ENCODE assay signal across 14 cellular contexts in the genomic region with DNA sequence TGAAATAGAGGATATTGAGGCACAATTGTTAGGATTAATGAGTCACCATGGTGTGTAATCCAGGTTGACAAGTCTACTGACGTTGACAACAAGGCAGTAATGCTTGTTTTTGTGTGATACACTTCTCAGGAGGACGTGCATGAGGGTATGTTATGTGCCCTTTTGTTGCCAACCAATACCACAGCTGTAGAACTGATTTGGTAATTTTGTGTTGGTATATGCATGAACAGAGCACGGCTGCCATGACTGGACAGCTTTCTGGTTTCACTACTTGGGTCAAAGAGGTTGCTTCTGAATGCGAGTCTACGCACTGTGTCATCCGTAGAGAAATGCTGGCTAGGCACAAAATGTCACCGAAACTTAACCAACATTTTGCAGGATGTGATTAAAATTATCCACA. TPM values are rescaled to one million over a fixed set of nuclear protein-coding genes. Genes with fewer than 3 reads are reported as not detected.
DNase-seq lines count a peak whose midpoint lies in the region; ATAC-seq and TF ChIP-seq lines count a peak whose summit lies in the region.
"Had no signal": no experiment of that assay in that cellular context is flagged by ENCODE, and none has a peak within 500 bp of the region (broad histone marks: within the 10 kb centered on the region; RNA-seq: fewer than 3 reads in every experiment).

No MANE protein-coding gene starts in this region.

- no peak overlapping the region for H3K9ac ChIP-seq in mammary epithelial cell (ENCODE audit: insufficient read depth, low read length)

- H2AFZ ChIP-seq in mammary epithelial cell (ENCODE audit: low read depth, low read length), result no peak overlapping the region

- WGBS in mammary epithelial cell (ENCODE audit: low coverage, missing lambda C conversion rate), result 89% methylated on average over 7 of the region's 7 CpGs

- no peaks in the 10 kb centered on the region for H3K36me3 ChIP-seq in mammary epithelial cell (ENCODE audit: insufficient read depth, low read length)

- DNase-seq in mammary epithelial cell, result peak; percentile 1
- DNase-seq in MCF 10A (ENCODE audit: unreplicated experiment), result no peak
- no peak for DNase-seq in activated B cell treated with CpG ODN at 0.5 μM for 24 hours
- no peak for DNase-seq in effector memory CD8-positive, alpha-beta T cell
- DNase-seq in stimulated activated effector memory CD8-positive, alpha-beta T cell treated with anti-CD3 and anti-CD28 coated beads, Interleukin-12 subunit alpha, Interleukin-12 subunit beta, amount 100 ng/mL, for 72 hours (ENCODE audit: low spot score in 2 of 2), result no peak
- DNase-seq in caudate nucleus (lab: John Stamatoyannopoulos, UW), result no peak
- DNase-seq in NCI-H2196 treated with DMSO at 0.1 percent for 48 hours (lab: John Stamatoyannopoulos, UW; ENCODE audit: unreplicated experiment), result no peak
- no peak for DNase-seq in cortex of kidney (lab: John Stamatoyannopoulos, UW)
- DNase-seq: DMS 273 treated with DMSO at 0.1 percent for 48 hours, hippocampal formation, NCI-H1048, SW 1271 had no signal

- CTCF ChIA-PET in mammary epithelial cell (lab: Charles Lee; ENCODE audit: low non-redundant PET) (no interaction called here), MCF 10A (lab: Yijun Ruan, JAX) (no interaction called here), activated B cell treated with CpG ODN at 0.5 μM for 24 hours (lab: Charles Lee) (interaction anchor here (0.9 to 1.2 kb wide), 2 partner anchors 11 to 33 kb away, joined by 3 read pairs; a partner anchor contains a TSS)

- TF ChIP-seq CTCF in mammary epithelial cell (conservative IDR thresholded peaks at IDR 0.05 in 1 of 2, IDR thresholded peaks at IDR 0.05 in 1 of 2; ENCODE audit: extremely low read depth in 1 of 2, insufficient read depth in 1 of 2, low read depth in 1 of 2, low read length in 2 of 2) (no peak), MCF 10A (IDR thresholded peaks at IDR 0.05; ENCODE audit: unreplicated experiment) (no peak), activated B cell treated with CpG ODN at 0.5 μM for 24 hours (IDR thresholded peaks at IDR 0.05) (no peak)

- H3K4me2 ChIP-seq in mammary epithelial cell (ENCODE audit: insufficient read depth, low read depth, low read length), result no peak overlapping the region

- POLR2A ChIA-PET in MCF 10A (lab: Yijun Ruan, JAX) (interaction anchor here (0.7 to 1.1 kb wide), 2 partner anchors 34 to 136 kb away, joined by 3 to 4 read pairs; a partner anchor contains a TSS), activated B cell treated with CpG ODN at 0.5 μM for 24 hours (lab: Charles Lee) (interaction anchor here (0.7 to 1.4 kb wide), 2 partner anchors 33 to 556 kb away, joined by 4 to 6 read pairs; a partner anchor contains a TSS)

- BruUV-seq in mammary epithelial cell (replicated peaks; lab: Mats Ljungman, UMichigan) (no TSS peak), MCF 10A (replicated peaks; lab: Mats Ljungman, UMichigan) (no TSS peak)

- no peak overlapping the region for H3K27ac ChIP-seq in mammary epithelial cell (ENCODE audit: insufficient read depth, low read depth, low read length)
- H3K27ac ChIP-seq in caudate nucleus (ENCODE audit: low read depth, low read length), result no peak overlapping the region
- H3K27ac ChIP-seq: VCaP had no signal

- dilution Hi-C loops in mammary epithelial cell (cut with HindIII; ENCODE audit: low sequenced_read_pairs), result no loop called here

- no peak overlapping the region for H3K4me3 Mint-ChIP-seq in MCF 10A (ENCODE audit: unreplicated experiment)
- peak overlapping the region; percentile 13 for H3K4me3 Mint-ChIP-seq in activated B cell treated with CpG ODN at 0.5 μM for 24 hours
- H3K4me3 Mint-ChIP-seq in effector memory CD8-positive, alpha-beta T cell, result peak overlapping the region in 1 of 2 donors; percentile 42
- H3K4me3 Mint-ChIP-seq in stimulated activated effector memory CD8-positive, alpha-beta T cell treated with anti-CD3 and anti-CD28 coated beads, Interleukin-12 subunit alpha, Interleukin-12 subunit beta, amount 100 ng/mL, for 72 hours, result peak overlapping the region; percentile 45
- H3K4me3 Mint-ChIP-seq: brain had no signal

- ATAC-seq in activated B cell treated with CpG ODN at 0.5 μM for 24 hours (ENCODE audit: low read depth), result peak; percentile 15
- ATAC-seq in effector memory CD8-positive, alpha-beta T cell (replicated peaks), result peak; percentile 40
- ATAC-seq in stimulated activated effector memory CD8-positive, alpha-beta T cell treated with anti-CD3 and anti-CD28 coated beads, Interleukin-12 subunit alpha, Interleukin-12 subunit beta, amount 100 ng/mL, for 72 hours, result peak; percentile 91

- H3K4me1 ChIP-seq in mammary epithelial cell (ENCODE audit: insufficient read depth, low read length), result peaks cover 12% of the 10 kb centered on the region

- no peak overlapping the region for H3K4me3 ChIP-seq in mammary epithelial cell (replicated peaks in 1 of 3; ENCODE audit: insufficient read depth in 1 of 3, low read depth in 2 of 3, low read length in 3 of 3)

- no peaks in the 10 kb centered on the region for H3K27me3 ChIP-seq in mammary epithelial cell (ENCODE audit: insufficient read depth, low read length)

- no peak overlapping the region for H3K27ac Mint-ChIP-seq in MCF 10A (ENCODE audit: low read depth, unreplicated experiment)
- H3K27ac Mint-ChIP-seq in activated B cell treated with CpG ODN at 0.5 μM for 24 hours, result peak overlapping the region; percentile 55
- peak overlapping the region in 1 of 2 donors; percentile 46 for H3K27ac Mint-ChIP-seq in effector memory CD8-positive, alpha-beta T cell
- H3K27ac Mint-ChIP-seq in stimulated activated effector memory CD8-positive, alpha-beta T cell treated with anti-CD3 and anti-CD28 coated beads, Interleukin-12 subunit alpha, Interleukin-12 subunit beta, amount 100 ng/mL, for 72 hours, result peak overlapping the region; percentile 96
- H3K27ac Mint-ChIP-seq: brain had no signal

- H3K4me1 Mint-ChIP-seq in MCF 10A (ENCODE audit: insufficient read depth, unreplicated experiment) (peaks cover 18% of the 10 kb centered on the region), activated B cell treated with CpG ODN at 0.5 μM for 24 hours (peaks cover 85% of the 10 kb centered on the region)
- H3K4me1 Mint-ChIP-seq in effector memory CD8-positive, alpha-beta T cell (ENCODE audit: low read depth in 2 of 2), result peaks cover 29 to 46% of the 10 kb centered on the region in 2 donors
- peaks cover 45% of the 10 kb centered on the region for H3K4me1 Mint-ChIP-seq in stimulated activated effector memory CD8-positive, alpha-beta T cell treated with anti-CD3 and anti-CD28 coated beads, Interleukin-12 subunit alpha, Interleukin-12 subunit beta, amount 100 ng/mL, for 72 hours

- H3K9me3 ChIP-seq in mammary epithelial cell (replicated peaks; ENCODE audit: insufficient read depth, low read length), result no peaks in the 10 kb centered on the region

- intact Hi-C loops in mammary epithelial cell (cut with micrococcal nuclease), result no loop called here
- intact Hi-C loops in MCF 10A (cut with micrococcal nuclease), result no loop called here
- intact Hi-C loops in activated B cell treated with CpG ODN at 0.5 μM for 24 hours (cut with micrococcal nuclease), result no loop called here

- H3K27me3 Mint-ChIP-seq in MCF 10A (ENCODE audit: insufficient read depth, unreplicated experiment) (no peaks in the 10 kb centered on the region), activated B cell treated with CpG ODN at 0.5 μM for 24 hours (no peaks in the 10 kb centered on the region)
- H3K27me3 Mint-ChIP-seq in effector memory CD8-positive, alpha-beta T cell, result no peaks in the 10 kb centered on the region

- no peaks in the 10 kb centered on the region for H4K20me1 ChIP-seq in mammary epithelial cell (ENCODE audit: insufficient read depth, low read length)

- H3K36me3 Mint-ChIP-seq in MCF 10A (ENCODE audit: insufficient read depth, unreplicated experiment) (no peaks in the 10 kb centered on the region), activated B cell treated with CpG ODN at 0.5 μM for 24 hours (ENCODE audit: low read depth) (peaks cover 8% of the 10 kb centered on the region)
- H3K36me3 Mint-ChIP-seq in effector memory CD8-positive, alpha-beta T cell (ENCODE audit: insufficient read depth), result no peaks in the 10 kb centered on the region
- peaks cover 34% of the 10 kb centered on the region for H3K36me3 Mint-ChIP-seq in stimulated activated effector memory CD8-positive, alpha-beta T cell treated with anti-CD3 and anti-CD28 coated beads, Interleukin-12 subunit alpha, Interleukin-12 subunit beta, amount 100 ng/mL, for 72 hours

- no peaks in the 10 kb centered on the region for H3K9me3 Mint-ChIP-seq in MCF 10A (ENCODE audit: unreplicated experiment)
- peaks cover 6% of the 10 kb centered on the region for H3K9me3 Mint-ChIP-seq in activated B cell treated with CpG ODN at 0.5 μM for 24 hours
- H3K9me3 Mint-ChIP-seq in effector memory CD8-positive, alpha-beta T cell, result no peaks in the 10 kb centered on the region
- H3K9me3 Mint-ChIP-seq in stimulated activated effector memory CD8-positive, alpha-beta T cell treated with anti-CD3 and anti-CD28 coated beads, Interleukin-12 subunit alpha, Interleukin-12 subunit beta, amount 100 ng/mL, for 72 hours, result no peaks in the 10 kb centered on the region

- in situ Hi-C loops in mammary epithelial cell (cut with MboI; ENCODE audit: low sequenced_read_pairs in 2 of 2), result no loop called here

- peaks cover 22% of the 10 kb centered on the region for H3K79me2 ChIP-seq in mammary epithelial cell (ENCODE audit: insufficient read depth, low read length)

RNA-seq across cellular contexts. Expression of a gene that starts 32.9 kb away (rescaled TPM):
- total RNA-seq in mammary epithelial cell (10 to 100 TPM; 19.8 to 26.4 TPM), MCF 10A (2022) (12.6 and 16.0 TPM in 2 replicates), activated B cell treated with CpG ODN at 0.5 μM for 24 hours (31.4 and 38.9 TPM in 2 replicates)
- polyA plus RNA-seq in mammary epithelial cell, result 15.2 TPM
- 21.5 TPM for polyA minus RNA-seq in mammary epithelial cell

RNA-seq across cellular contexts. Expression of a gene that starts 33.2 kb away (rescaled TPM):
- total RNA-seq in mammary epithelial cell (10 to 100 TPM in 1 of 2 donors, 1 to 10 TPM in 1; 9.5 to 12.8 TPM), MCF 10A (2022) (7.1 and 11.6 TPM in 2 replicates), activated B cell treated with CpG ODN at 0.5 μM for 24 hours (15.3 and 16.3 TPM in 2 replicates)
- 18.6 TPM for polyA plus RNA-seq in mammary epithelial cell
- 3.4 TPM for polyA minus RNA-seq in mammary epithelial cell

Comparison
In these comparisons a context has a peak if more than half of its experiments do, and no peak if none do; other contexts are left out.
1. ATAC-seq: peak in every context shown above with its lines; median percentile 91 in stimulated activated effector memory CD8-positive, alpha-beta T cell treated with anti-CD3 and anti-CD28 coated beads, Interleukin-12 subunit alpha, Interleukin-12 subunit beta, amount 100 ng/mL, for 72 hours; 40 in effector memory CD8-positive, alpha-beta T cell; 15 in activated B cell treated with CpG ODN at 0.5 μM for 24 hours.